Comparison of ENCODE assay signal across 22 cellular contexts in the genomic region with DNA sequence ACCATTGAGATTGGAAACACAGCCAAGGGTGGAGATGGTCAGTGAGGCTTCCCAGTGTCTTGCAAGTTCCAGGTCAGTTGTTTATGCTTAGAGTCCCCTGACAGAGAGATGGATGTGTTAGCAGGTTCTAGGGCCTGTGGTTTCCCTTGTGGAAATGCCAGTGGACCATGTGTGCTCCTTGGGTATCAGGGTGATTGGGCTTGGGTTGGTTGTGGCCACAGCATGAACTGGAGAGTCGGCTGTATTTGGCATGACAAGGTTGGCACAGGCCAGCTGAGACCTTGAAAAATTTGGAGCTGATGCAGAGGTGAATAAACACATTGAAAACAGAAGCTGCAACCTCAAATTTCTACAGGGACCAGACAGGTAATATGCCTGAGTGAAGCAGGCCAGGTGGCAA.
"Had no signal": no experiment of that assay in that cellular context is flagged by ENCODE, and none has a peak within 500 bp of the region (broad histone marks: within the 10 kb centered on the region; RNA-seq: fewer than 3 reads in every experiment).

No MANE protein-coding gene starts in this region.

- ATAC-seq: activated CD8-positive, alpha-beta memory T cell treated with anti-CD3 and anti-CD28 coated beads, Interleukin-2, amount 10 ng/mL, durations not matched to agents 7 days and 5 days; T-helper 17 cell had no signal

- H3K27ac Mint-ChIP-seq: activated B cell treated with CpG ODN at 0.5 μM for 24 hours; activated CD4-positive, alpha-beta T cell treated with anti-CD3 and anti-CD28 coated beads, Interleukin-2, amount 10 ng/mL, durations not matched to agents 24 days and 14 days; activated CD8-positive, alpha-beta memory T cell treated with anti-CD3 and anti-CD28 coated beads, Interleukin-2, amount 10 ng/mL, durations not matched to agents 7 days and 5 days; activated naive CD4-positive, alpha-beta T cell treated with anti-CD3 and anti-CD28 coated beads, Interleukin-2, amount 50 U/mL, for 24 hours; activated T-cell treated with anti-CD3 and anti-CD28 coated beads, Interleukin-2, amount 50 U/mL, for 24 hours; activated T-helper 1 cell treated with anti-CD3 and anti-CD28 coated beads, Interleukin-12 subunit alpha, Interleukin-12 subunit beta, Interleukin-2, Interleukin-4 antibody, amounts not matched to agents 30 ng/mL and 10 ng/mL and 1 ng/mL, durations not matched to agents 14 hours and 24 hours and 36 hours; brain; T-helper 17 cell had no signal

- H3K4me1 Mint-ChIP-seq: activated B cell treated with CpG ODN at 0.5 μM for 24 hours; activated CD4-positive, alpha-beta T cell treated with anti-CD3 and anti-CD28 coated beads, Interleukin-2, amount 10 ng/mL, durations not matched to agents 24 days and 14 days; activated CD8-positive, alpha-beta memory T cell treated with anti-CD3 and anti-CD28 coated beads, Interleukin-2, amount 10 ng/mL, durations not matched to agents 7 days and 5 days; activated naive CD4-positive, alpha-beta T cell treated with anti-CD3 and anti-CD28 coated beads, Interleukin-2, amount 50 U/mL, for 24 hours; central memory CD8-positive, alpha-beta T cell; T-helper 17 cell had no signal

- DNase-seq: activated B cell treated with CpG ODN at 0.5 μM for 24 hours; activated CD4-positive, alpha-beta T cell treated with anti-CD3 and anti-CD28 coated beads for 1 hour; activated CD4-positive, alpha-beta T cell treated with anti-CD3 and anti-CD28 coated beads, Interleukin-2, amount 10 ng/mL, durations not matched to agents 24 days and 14 days; activated CD4-positive, alpha-beta T cell treated with anti-CD3 and anti-CD28 coated beads, Interleukin-2, amount 50 U/mL, for 48 hours; activated CD8-positive, alpha-beta memory T cell treated with anti-CD3 and anti-CD28 coated beads, Interleukin-2, amount 10 ng/mL, durations not matched to agents 7 days and 5 days; activated effector memory CD4-positive, alpha-beta T cell treated with Interleukin-2 at 50 U/mL for 16 hours; activated naive CD4-positive, alpha-beta T cell; activated T-cell treated with anti-CD3 and anti-CD28 coated beads, Interleukin-2, amount 50 U/mL, for 24 hours; aorta; NCI-H1048; NCI-H146; NCI-H187 treated with DMSO at 0.1 percent for 48 hours; NCI-H2081 treated with DMSO at 0.1 percent for 48 hours; NCI-H446 treated with DMSO at 0.1 percent for 48 hours; NCI-H748 treated with DMSO at 0.1 percent for 48 hours; SHP77; T-helper 17 cell; T-helper 9 cell had no signal

- H3K4me3 Mint-ChIP-seq: activated B cell treated with CpG ODN at 0.5 μM for 24 hours; activated CD4-positive, alpha-beta T cell treated with anti-CD3 and anti-CD28 coated beads, Interleukin-2, amount 10 ng/mL, durations not matched to agents 24 days and 14 days; activated CD8-positive, alpha-beta memory T cell treated with anti-CD3 and anti-CD28 coated beads, Interleukin-2, amount 10 ng/mL, durations not matched to agents 7 days and 5 days; activated naive CD4-positive, alpha-beta T cell treated with anti-CD3 and anti-CD28 coated beads, Interleukin-2, amount 50 U/mL, for 24 hours; activated T-cell treated with anti-CD3 and anti-CD28 coated beads, Interleukin-2, amount 50 U/mL, for 24 hours; activated T-helper 1 cell treated with anti-CD3 and anti-CD28 coated beads, Interleukin-12 subunit alpha, Interleukin-12 subunit beta, Interleukin-2, Interleukin-4 antibody, amounts not matched to agents 30 ng/mL and 10 ng/mL and 1 ng/mL, durations not matched to agents 14 hours and 24 hours and 36 hours; brain; central memory CD8-positive, alpha-beta T cell; T-helper 17 cell had no signal

- H3K36me3 Mint-ChIP-seq: activated CD8-positive, alpha-beta memory T cell treated with anti-CD3 and anti-CD28 coated beads, Interleukin-2, amount 10 ng/mL, durations not matched to agents 7 days and 5 days; activated naive CD4-positive, alpha-beta T cell treated with anti-CD3 and anti-CD28 coated beads, Interleukin-2, amount 50 U/mL, for 24 hours had no signal

- H3K9me3 Mint-ChIP-seq: activated B cell treated with CpG ODN at 0.5 μM for 24 hours; activated CD4-positive, alpha-beta T cell treated with anti-CD3 and anti-CD28 coated beads, Interleukin-2, amount 10 ng/mL, durations not matched to agents 24 days and 14 days; activated T-helper 1 cell treated with anti-CD3 and anti-CD28 coated beads, Interleukin-12 subunit alpha, Interleukin-12 subunit beta, Interleukin-2, Interleukin-4 antibody, amounts not matched to agents 30 ng/mL and 10 ng/mL and 1 ng/mL, durations not matched to agents 14 hours and 24 hours and 36 hours had no signal

- H3K27me3 Mint-ChIP-seq: activated B cell treated with CpG ODN at 0.5 μM for 24 hours; activated CD4-positive, alpha-beta T cell treated with anti-CD3 and anti-CD28 coated beads, Interleukin-2, amount 10 ng/mL, durations not matched to agents 24 days and 14 days; activated CD8-positive, alpha-beta memory T cell treated with anti-CD3 and anti-CD28 coated beads, Interleukin-2, amount 10 ng/mL, durations not matched to agents 7 days and 5 days; activated naive CD4-positive, alpha-beta T cell treated with anti-CD3 and anti-CD28 coated beads, Interleukin-2, amount 50 U/mL, for 24 hours; activated T-cell treated with anti-CD3 and anti-CD28 coated beads, Interleukin-2, amount 50 U/mL, for 24 hours; central memory CD8-positive, alpha-beta T cell; T-helper 17 cell had no signal
